12 cellular contexts compared by ENCODE assay signal in genomic region chr2:60312618-60313017, GRCh38.
DNase-seq lines count a peak whose midpoint lies in the region; ATAC-seq, FAIRE-seq and TF ChIP-seq lines count a peak whose summit lies in the region.
"Had no signal": no experiment of that assay in that cellular context is flagged by ENCODE, and none has a peak within 500 bp of the region (broad histone marks: within the 10 kb centered on the region; RNA-seq: fewer than 3 reads in every experiment).

No MANE protein-coding gene starts in this region.

- no TSS peak for BruUV-seq in GM12878 (replicated peaks; lab: Mats Ljungman, UMichigan)

- no peaks in the 10 kb centered on the region for H3K9me3 Mint-ChIP-seq in activated CD4-positive, alpha-beta T cell treated with anti-CD3 and anti-CD28 coated beads for 36 hours (ENCODE audit: low read depth)
- H3K9me3 Mint-ChIP-seq: neural progenitor cell had no signal

- no peaks in the 10 kb centered on the region for H3K36me3 ChIP-seq in GM12878 (ENCODE audit: control insufficient read depth in 2 of 2, insufficient read depth in 2 of 2, low read length in 1 of 2)
- H3K36me3 ChIP-seq: neural progenitor cell had no signal

- H3K79me2 ChIP-seq in GM12878 (ENCODE audit: control insufficient read depth, insufficient read depth, low read length), result no peaks in the 10 kb centered on the region

- FAIRE-seq in GM12878 (lab: Jason Lieb, UNC), result no peak
- FAIRE-seq: A204.1 had no signal

- H3K27me3 ChIP-seq in GM12878 (replicated peaks in 1 of 2; ENCODE audit: control insufficient read depth in 2 of 2, insufficient read depth in 2 of 2, low read length in 1 of 2), result no peaks in the 10 kb centered on the region
- H3K27me3 ChIP-seq: neural progenitor cell had no signal

- no peak overlapping the region for H3K9ac ChIP-seq in GM12878 (ENCODE audit: control insufficient read depth, insufficient read depth, low read length)
- H3K9ac ChIP-seq: neural progenitor cell had no signal

- POLR2A ChIA-PET in activated CD4-positive, alpha-beta T cell treated with anti-CD3 and anti-CD28 coated beads for 36 hours (lab: Charles Lee), result no interaction called here
- POLR2A ChIA-PET in GM12878 (lab: Charles Lee), result interaction anchor here (1.1 kb wide), 1 partner anchor 39 kb away, joined by 5 read pairs; no protein-coding TSS in a partner anchor

- intact Hi-C loops in activated CD4-positive, alpha-beta T cell treated with anti-CD3 and anti-CD28 coated beads for 36 hours (cut with DNase I, micrococcal nuclease), result no loop called here
- intact Hi-C loops in GM12878 (cut with micrococcal nuclease; ENCODE audit: unreplicated experiment), result loop anchor here (5.0 kb wide), 2 partner anchors 125 to 240 kb away; partner anchors contain the start of gene BCL11A

- peak overlapping the region; percentile 70; the same call in 1 of the 2 replicates for H3K27ac ChIP-seq in GM12878 (ENCODE audit: control insufficient read depth, insufficient read depth)
- H3K27ac ChIP-seq: epithelial cell of prostate, neural progenitor cell had no signal

- H3K4me1 Mint-ChIP-seq in activated CD4-positive, alpha-beta T cell treated with anti-CD3 and anti-CD28 coated beads for 36 hours, result peaks cover 11% of the 10 kb centered on the region

- 0 out of 2 replicates have a peak overlapping the region, but pooled peaks have one; percentile 12 for H2AFZ ChIP-seq in GM12878 (ENCODE audit: control insufficient read depth, low read depth, low read length)
- H2AFZ ChIP-seq: neural progenitor cell had no signal

- CTCF ChIA-PET in activated CD4-positive, alpha-beta T cell treated with anti-CD3 and anti-CD28 coated beads for 36 hours (lab: Charles Lee), result interaction anchor here (0.6 to 1.0 kb wide), 3 partner anchors 12 to 326 kb away, joined by 3 read pairs; no protein-coding TSS in a partner anchor
- CTCF ChIA-PET in GM12878 (lab: Yijun Ruan, JAX), result interaction anchor here (1.6 kb wide), 1 partner anchor 41 kb away, joined by 6 read pairs; no protein-coding TSS in a partner anchor

- TF ChIP-seq EP300 in GM12878 (IDR thresholded peaks at IDR 0.05; ENCODE audit: borderline replicate concordance in 1 of 2, control insufficient read depth in 1 of 2, low read depth in 2 of 2, low read length in 2 of 2), result no peak

- H3K4me2 ChIP-seq in GM12878 (ENCODE audit: control insufficient read depth, insufficient read depth), result peak overlapping the region; percentile 76
- H3K4me2 ChIP-seq: neural progenitor cell had no signal

- peak; percentile 11 for DNase-seq in activated CD4-positive, alpha-beta T cell treated with anti-CD3 and anti-CD28 coated beads for 36 hours
- DNase-seq in activated CD4-positive, alpha-beta T cell treated with anti-CD3 and anti-CD28 coated beads for 4 hours, result no peak
- peak; percentile 58 for DNase-seq in GM12878 (ENCODE audit: low read depth, low spot score)
- DNase-seq in inferior parietal cortex (ENCODE audit: extremely low spot score), result no peak
- DNase-seq in NCI-H748 (lab: John Stamatoyannopoulos, UW; ENCODE audit: unreplicated experiment), result no peak
- DNase-seq in NCI-H2081 treated with DMSO at 0.1 percent for 48 hours (lab: John Stamatoyannopoulos, UW), result no peak
- DNase-seq: stimulated activated CD4-positive, alpha-beta T cell treated with anti-CD3 and anti-CD28 coated beads, Interleukin-2, amount 100 ng/mL, for 24 hours had no signal

- RAD21 ChIA-PET in GM12878 (lab: Charles Lee; ENCODE audit: unreplicated experiment), result interaction anchor here (0.7 to 1.4 kb wide), 5 partner anchors 11 to 127 kb away, joined by 3 to 6 read pairs (median 4); no protein-coding TSS in a partner anchor

- no peaks in the 10 kb centered on the region for H3K9me3 ChIP-seq in GM12878 (replicated peaks; ENCODE audit: control insufficient read depth, insufficient read depth, low read length)

- no peaks in the 10 kb centered on the region for H3K36me3 Mint-ChIP-seq in activated CD4-positive, alpha-beta T cell treated with anti-CD3 and anti-CD28 coated beads for 36 hours (ENCODE audit: low read depth)
- H3K36me3 Mint-ChIP-seq: neural progenitor cell had no signal

- peaks cover 67% of the 10 kb centered on the region for H3K4me1 ChIP-seq in GM12878 (ENCODE audit: control insufficient read depth, insufficient read depth, low read length)

- H3K27ac Mint-ChIP-seq in activated CD4-positive, alpha-beta T cell treated with anti-CD3 and anti-CD28 coated beads for 36 hours, result no peak overlapping the region
- H3K27ac Mint-ChIP-seq: neural progenitor cell had no signal

- no peak for TF ChIP-seq POLR2A in GM12878 (IDR thresholded peaks at IDR 0.05; ENCODE audit: low read depth, low read length)

- WGBS in GM12878 (ENCODE audit: insufficient coverage, insufficient replicate concordance, low lambda C conversion rate, missing lambda C conversion rate), result 54% methylated on average over 1 of the region's 1 CpG

- H3K27me3 Mint-ChIP-seq in activated CD4-positive, alpha-beta T cell treated with anti-CD3 and anti-CD28 coated beads for 36 hours, result peaks cover 1% of the 10 kb centered on the region

- no peak for TF ChIP-seq CTCF in GM12878 (IDR thresholded peaks at IDR 0.05 in 2 of 3, conservative IDR thresholded peaks at IDR 0.05 in 1 of 3; ENCODE audit: control insufficient read depth in 2 of 3, extremely low read depth in 1 of 3, insufficient read depth in 1 of 3, low read depth in 3 of 3, low read length in 3 of 3)

- SMC1A ChIA-PET in GM12878 (lab: Charles Lee; ENCODE audit: uncharacterized antibody, unreplicated experiment), result interaction anchor here (0.6 to 1.7 kb wide), 9 partner anchors 17 to 235 kb away, joined by 3 to 5 read pairs (median 3); no protein-coding TSS in a partner anchor

- H3K4me3 Mint-ChIP-seq in activated CD4-positive, alpha-beta T cell treated with anti-CD3 and anti-CD28 coated beads for 36 hours, result no peak overlapping the region
- H3K4me3 Mint-ChIP-seq: neural progenitor cell had no signal

- TF ChIP-seq RAD21 in GM12878 (IDR thresholded peaks at IDR 0.05; ENCODE audit: insufficient read depth, low read depth, low read length), result no peak

- no peak overlapping the region for H3K4me3 ChIP-seq in GM12878
- H3K4me3 ChIP-seq: neural progenitor cell had no signal

- H4K20me1 ChIP-seq in GM12878 (ENCODE audit: control insufficient read depth, insufficient read depth), result no peaks in the 10 kb centered on the region

- in situ Hi-C loops in GM12878 (cut with MboI), result no loop called here

- ATAC-seq in activated CD4-positive, alpha-beta T cell treated with anti-CD3 and anti-CD28 coated beads for 36 hours, result peak; percentile 72
- ATAC-seq in GM21528 (IDR thresholded peaks at IDR 0.05; ENCODE audit: low FRiP score, unreplicated experiment), result peak; percentile 66
- ATAC-seq in HG03139 (IDR thresholded peaks at IDR 0.05; ENCODE audit: unreplicated experiment), result peak; percentile 61
- peak; percentile 84 for ATAC-seq in GM12878

TF ChIP-seq in GM12878, 131 proteins besides CTCF, POLR2A, EP300 and RAD21 (continues in another document):
- TF ChIP-seq NBN (IDR thresholded peaks at IDR 0.05), result 0 out of 2 replicates have a peak, but pooled peaks have one; percentile 27
- TF ChIP-seq IRF4 (IDR thresholded peaks at IDR 0.05; ENCODE audit: low read depth, low read length), result peak; percentile 83
- TF ChIP-seq HDAC2 (IDR thresholded peaks at IDR 0.05), result no peak
- TF ChIP-seq EGR1 (IDR thresholded peaks at IDR 0.05; ENCODE audit: borderline replicate concordance in 1 of 2, low read depth in 2 of 2, low read length in 2 of 2), result no peak
- TF ChIP-seq IRF3 (IDR thresholded peaks at IDR 0.05), result no peak
- no peak for TF ChIP-seq CBX5 (IDR thresholded peaks at IDR 0.05; ENCODE audit: low read depth)
- peak; percentile 68; the same call in 1 of the 2 replicates for TF ChIP-seq JUND (IDR thresholded peaks at IDR 0.05; ENCODE audit: low read depth, low read length)
- TF ChIP-seq NFYA (IDR thresholded peaks at IDR 0.05; ENCODE audit: borderline replicate concordance, low read depth, low read length), result no peak
- 0 out of 2 replicates have a peak, but pooled peaks have one; percentile 24 for TF ChIP-seq NFIC (IDR thresholded peaks at IDR 0.05; ENCODE audit: low read depth, low read length)
- TF ChIP-seq RUNX3 (IDR thresholded peaks at IDR 0.05; ENCODE audit: low read length), result peak; percentile 44
- TF ChIP-seq IKZF2 (IDR thresholded peaks at IDR 0.05), result peak; percentile 41 to 45; a peak in 1 of 4 replicates
- TF ChIP-seq CHD2 (IDR thresholded peaks at IDR 0.05; ENCODE audit: borderline replicate concordance, low read depth, low read length), result no peak
- TF ChIP-seq ATF7 (IDR thresholded peaks at IDR 0.05; ENCODE audit: low read depth), result 0 out of 2 replicates have a peak, but pooled peaks have one; percentile 32
- TF ChIP-seq, protein P1, sequence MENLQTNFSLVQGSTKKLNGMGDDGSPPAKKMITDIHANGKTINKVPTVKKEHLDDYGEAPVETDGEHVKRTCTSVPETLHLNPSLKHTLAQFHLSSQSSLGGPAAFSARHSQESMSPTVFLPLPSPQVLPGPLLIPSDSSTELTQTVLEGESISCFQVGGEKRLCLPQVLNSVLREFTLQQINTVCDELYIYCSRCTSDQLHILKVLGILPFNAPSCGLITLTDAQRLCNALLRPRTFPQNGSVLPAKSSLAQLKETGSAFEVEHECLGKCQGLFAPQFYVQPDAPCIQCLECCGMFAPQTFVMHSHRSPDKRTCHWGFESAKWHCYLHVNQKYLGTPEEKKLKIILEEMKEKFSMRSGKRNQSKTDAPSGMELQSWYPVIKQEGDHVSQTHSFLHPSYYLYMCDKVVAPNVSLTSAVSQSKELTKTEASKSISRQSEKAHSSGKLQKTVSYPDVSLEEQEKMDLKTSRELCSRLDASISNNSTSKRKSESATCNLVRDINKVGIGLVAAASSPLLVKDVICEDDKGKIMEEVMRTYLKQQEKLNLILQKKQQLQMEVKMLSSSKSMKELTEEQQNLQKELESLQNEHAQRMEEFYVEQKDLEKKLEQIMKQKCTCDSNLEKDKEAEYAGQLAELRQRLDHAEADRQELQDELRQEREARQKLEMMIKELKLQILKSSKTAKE (IDR thresholded peaks at IDR 0.05; ENCODE audit: low read depth, poor library complexity, severe bottlenecking), result no peak

Comparison
In these comparisons a context has a peak if more than half of its experiments do, and no peak if none do; other contexts are left out.
1. DNase-seq: peak in activated CD4-positive, alpha-beta T cell treated with anti-CD3 and anti-CD28 coated beads for 36 hours (single experiment) and GM12878 (single experiment); none in activated CD4-positive, alpha-beta T cell treated with anti-CD3 and anti-CD28 coated beads for 4 hours (0 of 2), inferior parietal cortex (single experiment), NCI-H748 (single experiment) and NCI-H2081 treated with DMSO at 0.1 percent for 48 hours (single experiment).
2. Peak in every context shown above with its lines, with median percentiles within 50 percentile points of each other: ATAC-seq.